Comparison of ENCODE assay signal across 11 cellular contexts in genomic region chr10:133405844-133406527, GRCh38. TPM values are rescaled to one million over a fixed set of nuclear protein-coding genes. Genes with fewer than 3 reads are reported as not detected.
DNase-seq lines count a peak whose midpoint lies in the region; ATAC-seq and TF ChIP-seq lines count a peak whose summit lies in the region.
"Had no signal": no experiment of that assay in that cellular context is flagged by ENCODE, and none has a peak within 500 bp of the region (broad histone marks: within the 10 kb centered on the region; RNA-seq: fewer than 3 reads in every experiment).

No MANE protein-coding gene starts in this region.

- H3K4me1 Mint-ChIP-seq in GM23338: no peaks in the 10 kb centered on the region

- peaks cover 24% of the 10 kb centered on the region for H3K4me1 ChIP-seq in adipocyte (ENCODE audit: control insufficient read depth, insufficient read depth, low read length)
- no peaks in the 10 kb centered on the region; the same call in 1 of the 2 replicates for H3K4me1 ChIP-seq in PC-3 (ENCODE audit: insufficient read depth, low read length)
- H3K4me1 ChIP-seq in GM23338 (ENCODE audit: insufficient read depth): no peaks in the 10 kb centered on the region
- H3K4me1 ChIP-seq in trophoblast cell (ENCODE audit: control insufficient read depth in 1 of 2, insufficient read depth in 2 of 2, low read length in 2 of 2): peaks cover 0 to 3% of the 10 kb centered on the region in 2 experiments
- H3K4me1 ChIP-seq: tibial artery had no signal

- no peak overlapping the region for H3K14ac ChIP-seq in trophoblast cell (ENCODE audit: low read length)

- H3K9me3 ChIP-seq in adipocyte (ENCODE audit: control insufficient read depth, low read length) (peaks cover 3% of the 10 kb centered on the region), PC-3 (ENCODE audit: low read length) (0 out of 2 replicates have a peak, but pooled peaks cover 1% of the 10 kb centered on the region), trophoblast cell (ENCODE audit: insufficient read depth, low read depth, low read length) (peaks cover 2% of the 10 kb centered on the region)

- WGBS in trophoblast cell (ENCODE audit: extremely low coverage, insufficient coverage, insufficient read length): no CpG with 5 or more reads among the region's 8 CpGs

- H3K9me2 ChIP-seq in PC-3 (replicated peaks; ENCODE audit: low read length) (no peaks in the 10 kb centered on the region), GM23338 (ENCODE audit: insufficient read depth) (no peaks in the 10 kb centered on the region)

- H3K36me3 ChIP-seq in adipocyte (ENCODE audit: control insufficient read depth, insufficient read depth, low read length, severe bottlenecking) (peaks cover 74% of the 10 kb centered on the region), PC-3 (ENCODE audit: low read depth, low read length) (peaks cover 42% of the 10 kb centered on the region), GM23338 (ENCODE audit: insufficient read depth) (peaks cover 14% of the 10 kb centered on the region; the same call in 1 of the 2 replicates), trophoblast cell (ENCODE audit: control insufficient read depth in 1 of 2, insufficient read depth in 2 of 2, low read length in 2 of 2) (peaks cover 28 to 35% of the 10 kb centered on the region in 2 experiments)

- H3K18ac ChIP-seq in trophoblast cell (ENCODE audit: low read length): no peak overlapping the region

- no peak overlapping the region for H3K4me3 Mint-ChIP-seq in GM23338

- H4K8ac ChIP-seq in trophoblast cell (ENCODE audit: low read depth, low read length): no peak overlapping the region

- POLR2A ChIA-PET in PC-3 (lab: Charles Lee; ENCODE audit: unreplicated experiment): interaction anchor here (0.7 kb wide), 1 partner anchor 15 kb away, joined by 5 read pairs; no protein-coding TSS in a partner anchor

- H3K9ac ChIP-seq in adipocyte (ENCODE audit: low read length) (no peak overlapping the region), PC-3 (ENCODE audit: low read length) (no peak overlapping the region), trophoblast cell (ENCODE audit: low read length) (no peak overlapping the region)

- H3K27ac Mint-ChIP-seq in GM23338: no peak overlapping the region

- H4K12ac ChIP-seq in trophoblast cell (ENCODE audit: low read depth, low read length): no peak overlapping the region

- H2AFZ ChIP-seq in PC-3 (ENCODE audit: low read length) (no peak overlapping the region), GM23338 (no peak overlapping the region), trophoblast cell (ENCODE audit: insufficient read depth, low read length, poor library complexity) (no peak overlapping the region)

- no peak overlapping the region for H2BK120ac ChIP-seq in trophoblast cell (ENCODE audit: insufficient read depth, low read length, poor library complexity)

- no peak overlapping the region for H3K4ac ChIP-seq in trophoblast cell (ENCODE audit: low read depth, low read length)

- no peaks in the 10 kb centered on the region for H3K27me3 ChIP-seq in adipocyte (replicated peaks; ENCODE audit: control insufficient read depth, insufficient read depth, low read length)
- H3K27me3 ChIP-seq in PC-3 (ENCODE audit: low read length): no peaks in the 10 kb centered on the region
- H3K27me3 ChIP-seq in GM23338 (ENCODE audit: insufficient read depth): no peaks in the 10 kb centered on the region
- H3K27me3 ChIP-seq in trophoblast cell (ENCODE audit: insufficient read depth, low read length): no peaks in the 10 kb centered on the region
- H3K27me3 ChIP-seq: tibial artery had no signal

- intact Hi-C loops in PC-3 (cut with micrococcal nuclease): no loop called here

- H4K91ac ChIP-seq in trophoblast cell (ENCODE audit: low read depth, low read length): no peak overlapping the region

- TF ChIP-seq CTCF in AG10803 (conservative IDR thresholded peaks at IDR 0.05; ENCODE audit: low read length) (no peak), PC-3 (conservative IDR thresholded peaks at IDR 0.05; ENCODE audit: low read depth, low read length) (no peak), GM23338 (conservative IDR thresholded peaks at IDR 0.05; ENCODE audit: low read depth in 2 of 2) (no peak)

- H3K27ac ChIP-seq in PC-3 (ENCODE audit: low read length) (no peak overlapping the region), GM23338 (ENCODE audit: low read depth) (no peak overlapping the region), trophoblast cell (ENCODE audit: low read depth, low read length) (no peak overlapping the region)
- H3K27ac ChIP-seq: left ventricle myocardium inferior, tibial artery had no signal

- H3K23ac ChIP-seq in trophoblast cell (ENCODE audit: low read length): no peak overlapping the region

- ATAC-seq in GM18519 (IDR thresholded peaks at IDR 0.05; ENCODE audit: low FRiP score, unreplicated experiment) (peak; percentile 40), HG02852 (IDR thresholded peaks at IDR 0.05; ENCODE audit: unreplicated experiment) (peak; percentile 60), PC-3 (no peak), GM23338 (no peak)

- CTCF ChIA-PET in PC-3 (lab: Charles Lee): no interaction called here

- no peak overlapping the region for H3K4me3 ChIP-seq in AG10803 (ENCODE audit: low read length)
- H3K4me3 ChIP-seq in adipocyte (ENCODE audit: low read length): no peak overlapping the region
- no peak overlapping the region for H3K4me3 ChIP-seq in PC-3 (ENCODE audit: low read length)
- H3K4me3 ChIP-seq in GM23338: no peak overlapping the region
- no peak overlapping the region for H3K4me3 ChIP-seq in trophoblast cell (ENCODE audit: low read depth, low read length)
- H3K4me3 ChIP-seq: left ventricle myocardium inferior, tibial artery had no signal

- H3K79me1 ChIP-seq in trophoblast cell (ENCODE audit: low read length): no peaks in the 10 kb centered on the region

- H3F3A ChIP-seq in PC-3 (ENCODE audit: low read length, unreplicated experiment): no peaks in the 10 kb centered on the region
- no peaks in the 10 kb centered on the region for H3F3A ChIP-seq in GM23338 (replicated peaks; ENCODE audit: low read depth)

- peaks cover 74% of the 10 kb centered on the region for H3K79me2 ChIP-seq in PC-3 (ENCODE audit: low read length)
- H3K79me2 ChIP-seq in GM23338 (replicated peaks; ENCODE audit: insufficient read depth): peaks cover 66% of the 10 kb centered on the region
- no peaks in the 10 kb centered on the region for H3K79me2 ChIP-seq in trophoblast cell (ENCODE audit: control insufficient read depth, insufficient read depth, low read length, poor library complexity)

- H4K20me1 ChIP-seq in PC-3 (ENCODE audit: low read length) (peaks cover 7% of the 10 kb centered on the region; the same call in 1 of the 2 replicates), GM23338 (replicated peaks; ENCODE audit: insufficient read depth) (peaks cover 32% of the 10 kb centered on the region)

- no peak overlapping the region for H2AK5ac ChIP-seq in trophoblast cell (ENCODE audit: low read length)

- no peak overlapping the region for H3K4me2 ChIP-seq in PC-3 (ENCODE audit: low read length)
- H3K4me2 ChIP-seq in GM23338: no peak overlapping the region
- no peak overlapping the region for H3K4me2 ChIP-seq in trophoblast cell (ENCODE audit: low read length)

- peaks cover 85% of the 10 kb centered on the region for H3K36me3 Mint-ChIP-seq in GM23338 (ENCODE audit: low read depth)

- H2BK12ac ChIP-seq in trophoblast cell (ENCODE audit: low read length): no peak overlapping the region

- H3K27me3 Mint-ChIP-seq in GM23338 (ENCODE audit: insufficient read depth, low read depth, poor library complexity): peaks cover 3% of the 10 kb centered on the region

- DNase-seq in AG10803 (ENCODE audit: low read depth) (peak; percentile 52), adipocyte (ENCODE audit: low read depth) (peak; percentile 28), PC-3 (no peak), NCI-H1417 treated with DMSO at 0.1 percent for 48 hours (lab: John Stamatoyannopoulos, UW) (no peak), GM23338 (ENCODE audit: low spot score) (no peak), trophoblast cell (no peak)
- DNase-seq: activated CD8-positive, alpha-beta memory T cell treated with anti-CD3 and anti-CD28 coated beads for 24 hours; left ventricle myocardium inferior; tibial artery had no signal

- H3K9me3 Mint-ChIP-seq in GM23338: no peaks in the 10 kb centered on the region; the same call in 1 of the 3 replicates

- no TSS peak for BruUV-seq in PC-3 (replicated peaks; lab: Mats Ljungman, UMichigan)

- H2BK5ac ChIP-seq in trophoblast cell (ENCODE audit: low read depth, low read length, poor library complexity): no peak overlapping the region

TF ChIP-seq in GM23338, 12 proteins besides CTCF, POLR2A, EP300 and RAD21 (continues in another document):
- no peak for TF ChIP-seq NANOG (IDR thresholded peaks at IDR 0.05; ENCODE audit: borderline replicate concordance)
- no peak for TF ChIP-seq JUNB (IDR thresholded peaks at IDR 0.05; ENCODE audit: unreplicated experiment)
- no peak for TF ChIP-seq EZH2 (IDR thresholded peaks at IDR 0.05; ENCODE audit: low read depth, unreplicated experiment)
- TF ChIP-seq POLR2AphosphoS5 (IDR thresholded peaks at IDR 0.05; ENCODE audit: low read depth): no peak
- no peak for TF ChIP-seq ZNF331 (CRISPR knock-in tag; IDR thresholded peaks at IDR 0.05; ENCODE audit: low read depth)
- TF ChIP-seq EZH2phosphoT487 (IDR thresholded peaks at IDR 0.05; ENCODE audit: unreplicated experiment): no peak
- TF ChIP-seq ZNF114 (CRISPR knock-in tag; IDR thresholded peaks at IDR 0.05): no peak
- TF ChIP-seq CREB1 (CRISPR knock-in tag; IDR thresholded peaks at IDR 0.05; ENCODE audit: low read depth): no peak

RNA-seq across cellular contexts. Expression of gene MTG1, which starts 12.0 kb away (rescaled TPM):
- total RNA-seq in PC-3 (2014; rRNA removed): 38.8 and 39.4 TPM in 2 replicates
- 35.3 and 45.7 TPM in 2 replicates for total RNA-seq in GM23338 (2014; rRNA removed; shearing (Covaris generic))
- polyA plus RNA-seq in GM23338 (2016; fragmentation: Nextera tagmentation; extraction: Ambion mirVana): 68.6 and 70.8 TPM in 2 replicates
- polyA plus RNA-seq in trophoblast cell (2013): 38.2 and 40.1 TPM in 2 replicates

RNA-seq across cellular contexts. Expression of gene SPRN, which starts 18.4 kb away (rescaled TPM):
- not detected in 2 replicates for total RNA-seq in PC-3 (2014; rRNA removed)
- total RNA-seq in GM23338 (2014; rRNA removed; shearing (Covaris generic)): 0.31 TPM in 1 of 2 replicates, not detected in the other
- polyA plus RNA-seq in GM23338 (2016; fragmentation: Nextera tagmentation; extraction: Ambion mirVana): 0.31 and 0.59 TPM in 2 replicates
- 0.01 TPM in 1 of 2 replicates, not detected in the other for polyA plus RNA-seq in trophoblast cell (2013)
- total RNA-seq: left ventricle myocardium inferior had no signal

RNA-seq across cellular contexts. Expression of gene PAOX, which starts 26.9 kb away (rescaled TPM):
- total RNA-seq in PC-3 (2014; rRNA removed): 3.7 and 4.1 TPM in 2 replicates
- 8.7 and 8.8 TPM in 2 replicates for total RNA-seq in GM23338 (2014; rRNA removed; shearing (Covaris generic))
- 4.1 and 6.1 TPM in 2 replicates for polyA plus RNA-seq in GM23338 (2016; fragmentation: Nextera tagmentation; extraction: Ambion mirVana)
- 2.7 and 2.8 TPM in 2 replicates for polyA plus RNA-seq in trophoblast cell (2013)

RNA-seq across cellular contexts. Expression of gene ECHS1, which starts 32.8 kb away (rescaled TPM):
- 114 and 120 TPM in 2 replicates for total RNA-seq in PC-3 (2014; rRNA removed)
- 87.8 and 92.1 TPM in 2 replicates for total RNA-seq in GM23338 (2014; rRNA removed; shearing (Covaris generic))
- polyA plus RNA-seq in GM23338 (2016; fragmentation: Nextera tagmentation; extraction: Ambion mirVana): 120 and 127 TPM in 2 replicates
- polyA plus RNA-seq in trophoblast cell (2013): 64.0 and 65.2 TPM in 2 replicates

RNA-seq across cellular contexts. Expression of gene SCART1, which starts 47.8 kb away (rescaled TPM):
- total RNA-seq in PC-3 (2014; rRNA removed): 2.4 and 5.1 TPM in 2 replicates
- 0.19 and 0.59 TPM in 2 replicates for total RNA-seq in GM23338 (2014; rRNA removed; shearing (Covaris generic))
- not detected in 2 replicates for polyA plus RNA-seq in GM23338 (2016; fragmentation: Nextera tagmentation; extraction: Ambion mirVana)
- 0.35 and 0.36 TPM in 2 replicates for polyA plus RNA-seq in trophoblast cell (2013)

Comparison
In these comparisons a context has a peak if more than half of its experiments do, and no peak if none do; other contexts are left out.
1. DNase-seq: peak in AG10803 (single experiment) and adipocyte (single experiment); none in PC-3 (single experiment), NCI-H1417 treated with DMSO at 0.1 percent for 48 hours (single experiment), GM23338 (single experiment) and trophoblast cell (0 of 2).
2. ATAC-seq: peak in GM18519 (single experiment) and HG02852 (single experiment); none in PC-3 (single experiment) and GM23338 (single experiment).